Comparison of ENCODE assay signal across 1 cellular context in the genomic region with DNA sequence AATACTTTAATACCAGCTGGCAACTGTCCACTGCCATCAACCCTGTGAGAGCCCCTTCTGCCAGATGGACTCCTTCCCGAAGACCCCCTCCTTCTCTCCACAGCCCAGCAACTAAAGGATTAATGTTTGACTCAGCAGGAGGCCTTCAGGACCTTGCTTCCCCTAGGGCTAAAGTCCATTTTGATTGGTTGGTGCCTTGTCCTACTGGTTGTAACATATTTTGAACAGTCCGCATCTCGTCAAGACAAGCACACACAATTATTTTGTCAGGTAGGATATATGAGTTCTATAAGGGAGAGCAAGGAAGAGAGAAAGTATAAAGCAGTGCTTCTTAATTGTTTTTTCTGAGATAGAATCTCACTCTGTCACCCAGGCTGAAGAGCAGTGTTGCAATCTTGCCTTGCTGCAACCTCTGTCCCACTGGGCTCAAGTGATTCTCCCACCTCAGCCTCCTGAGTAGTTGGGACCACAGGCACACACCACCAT.
TF ChIP-seq lines count a peak whose summit lies in the region.

No MANE protein-coding gene starts in this region.

TF ChIP-seq in HepG2, 621 proteins besides CTCF, POLR2A, EP300 and RAD21 (continued from another document and continues in another):
- TF ChIP-seq, protein P1, sequence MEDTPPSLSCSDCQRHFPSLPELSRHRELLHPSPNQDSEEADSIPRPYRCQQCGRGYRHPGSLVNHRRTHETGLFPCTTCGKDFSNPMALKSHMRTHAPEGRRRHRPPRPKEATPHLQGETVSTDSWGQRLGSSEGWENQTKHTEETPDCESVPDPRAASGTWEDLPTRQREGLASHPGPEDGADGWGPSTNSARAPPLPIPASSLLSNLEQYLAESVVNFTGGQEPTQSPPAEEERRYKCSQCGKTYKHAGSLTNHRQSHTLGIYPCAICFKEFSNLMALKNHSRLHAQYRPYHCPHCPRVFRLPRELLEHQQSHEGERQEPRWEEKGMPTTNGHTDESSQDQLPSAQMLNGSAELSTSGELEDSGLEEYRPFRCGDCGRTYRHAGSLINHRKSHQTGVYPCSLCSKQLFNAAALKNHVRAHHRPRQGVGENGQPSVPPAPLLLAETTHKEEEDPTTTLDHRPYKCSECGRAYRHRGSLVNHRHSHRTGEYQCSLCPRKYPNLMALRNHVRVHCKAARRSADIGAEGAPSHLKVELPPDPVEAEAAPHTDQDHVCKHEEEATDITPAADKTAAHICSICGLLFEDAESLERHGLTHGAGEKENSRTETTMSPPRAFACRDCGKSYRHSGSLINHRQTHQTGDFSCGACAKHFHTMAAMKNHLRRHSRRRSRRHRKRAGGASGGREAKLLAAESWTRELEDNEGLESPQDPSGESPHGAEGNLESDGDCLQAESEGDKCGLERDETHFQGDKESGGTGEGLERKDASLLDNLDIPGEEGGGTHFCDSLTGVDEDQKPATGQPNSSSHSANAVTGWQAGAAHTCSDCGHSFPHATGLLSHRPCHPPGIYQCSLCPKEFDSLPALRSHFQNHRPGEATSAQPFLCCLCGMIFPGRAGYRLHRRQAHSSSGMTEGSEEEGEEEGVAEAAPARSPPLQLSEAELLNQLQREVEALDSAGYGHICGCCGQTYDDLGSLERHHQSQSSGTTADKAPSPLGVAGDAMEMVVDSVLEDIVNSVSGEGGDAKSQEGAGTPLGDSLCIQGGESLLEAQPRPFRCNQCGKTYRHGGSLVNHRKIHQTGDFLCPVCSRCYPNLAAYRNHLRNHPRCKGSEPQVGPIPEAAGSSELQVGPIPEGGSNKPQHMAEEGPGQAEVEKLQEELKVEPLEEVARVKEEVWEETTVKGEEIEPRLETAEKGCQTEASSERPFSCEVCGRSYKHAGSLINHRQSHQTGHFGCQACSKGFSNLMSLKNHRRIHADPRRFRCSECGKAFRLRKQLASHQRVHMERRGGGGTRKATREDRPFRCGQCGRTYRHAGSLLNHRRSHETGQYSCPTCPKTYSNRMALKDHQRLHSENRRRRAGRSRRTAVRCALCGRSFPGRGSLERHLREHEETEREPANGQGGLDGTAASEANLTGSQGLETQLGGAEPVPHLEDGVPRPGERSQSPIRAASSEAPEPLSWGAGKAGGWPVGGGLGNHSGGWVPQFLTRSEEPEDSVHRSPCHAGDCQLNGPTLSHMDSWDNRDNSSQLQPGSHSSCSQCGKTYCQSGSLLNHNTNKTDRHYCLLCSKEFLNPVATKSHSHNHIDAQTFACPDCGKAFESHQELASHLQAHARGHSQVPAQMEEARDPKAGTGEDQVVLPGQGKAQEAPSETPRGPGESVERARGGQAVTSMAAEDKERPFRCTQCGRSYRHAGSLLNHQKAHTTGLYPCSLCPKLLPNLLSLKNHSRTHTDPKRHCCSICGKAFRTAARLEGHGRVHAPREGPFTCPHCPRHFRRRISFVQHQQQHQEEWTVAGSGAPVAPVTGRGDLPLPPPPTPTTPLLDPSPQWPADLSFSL (CRISPR knock-in tag; IDR thresholded peaks at IDR 0.05), result no peak
- TF ChIP-seq ZC3H4 (CRISPR knock-in tag; IDR thresholded peaks at IDR 0.05; ENCODE audit: borderline replicate concordance) (no peak), HNF4G (IDR thresholded peaks at IDR 0.05; ENCODE audit: borderline replicate concordance, low read depth, low read length) (peak; percentile 73), HNF4G (CRISPR knock-in tag; IDR thresholded peaks at IDR 0.05; ENCODE audit: borderline replicate concordance, low read depth) (peak; percentile 76; the same call in 1 of the 2 replicates), NR2F2 (IDR thresholded peaks at IDR 0.05; ENCODE audit: borderline replicate concordance, low read depth) (no peak), YEATS4 (CRISPR knock-in tag; IDR thresholded peaks at IDR 0.05; ENCODE audit: borderline replicate concordance) (no peak; the same call in 1 of the 2 replicates), SMAD1 (CRISPR knock-in tag; IDR thresholded peaks at IDR 0.05; ENCODE audit: borderline replicate concordance, low read depth) (no peak), ZNF747 (CRISPR knock-in tag; IDR thresholded peaks at IDR 0.05; ENCODE audit: borderline replicate concordance) (no peak), KLF15 (CRISPR knock-in tag; IDR thresholded peaks at IDR 0.05; ENCODE audit: borderline replicate concordance) (no peak), HNF4A (CRISPR knock-in tag; IDR thresholded peaks at IDR 0.05) (peak; percentile 88), CREM (IDR thresholded peaks at IDR 0.05) (peak; percentile 16; the same call in 1 of the 2 replicates), CREM (CRISPR knock-in tag; IDR thresholded peaks at IDR 0.05) (no peak), PITX1 (CRISPR knock-in tag; IDR thresholded peaks at IDR 0.05) (peak; percentile 87), CENPX (CRISPR knock-in tag; IDR thresholded peaks at IDR 0.05) (no peak), ZNF460 (CRISPR knock-in tag; IDR thresholded peaks at IDR 0.05; ENCODE audit: borderline replicate concordance) (no peak), IRX3 (CRISPR knock-in tag; IDR thresholded peaks at IDR 0.05; ENCODE audit: borderline replicate concordance, low read depth) (no peak), ZNF549 (CRISPR knock-in tag; IDR thresholded peaks at IDR 0.05) (no peak), ADNP (CRISPR knock-in tag; IDR thresholded peaks at IDR 0.05) (no peak), TAF1 (CRISPR knock-in tag; IDR thresholded peaks at IDR 0.05) (no peak)
- TF ChIP-seq, protein P2, sequence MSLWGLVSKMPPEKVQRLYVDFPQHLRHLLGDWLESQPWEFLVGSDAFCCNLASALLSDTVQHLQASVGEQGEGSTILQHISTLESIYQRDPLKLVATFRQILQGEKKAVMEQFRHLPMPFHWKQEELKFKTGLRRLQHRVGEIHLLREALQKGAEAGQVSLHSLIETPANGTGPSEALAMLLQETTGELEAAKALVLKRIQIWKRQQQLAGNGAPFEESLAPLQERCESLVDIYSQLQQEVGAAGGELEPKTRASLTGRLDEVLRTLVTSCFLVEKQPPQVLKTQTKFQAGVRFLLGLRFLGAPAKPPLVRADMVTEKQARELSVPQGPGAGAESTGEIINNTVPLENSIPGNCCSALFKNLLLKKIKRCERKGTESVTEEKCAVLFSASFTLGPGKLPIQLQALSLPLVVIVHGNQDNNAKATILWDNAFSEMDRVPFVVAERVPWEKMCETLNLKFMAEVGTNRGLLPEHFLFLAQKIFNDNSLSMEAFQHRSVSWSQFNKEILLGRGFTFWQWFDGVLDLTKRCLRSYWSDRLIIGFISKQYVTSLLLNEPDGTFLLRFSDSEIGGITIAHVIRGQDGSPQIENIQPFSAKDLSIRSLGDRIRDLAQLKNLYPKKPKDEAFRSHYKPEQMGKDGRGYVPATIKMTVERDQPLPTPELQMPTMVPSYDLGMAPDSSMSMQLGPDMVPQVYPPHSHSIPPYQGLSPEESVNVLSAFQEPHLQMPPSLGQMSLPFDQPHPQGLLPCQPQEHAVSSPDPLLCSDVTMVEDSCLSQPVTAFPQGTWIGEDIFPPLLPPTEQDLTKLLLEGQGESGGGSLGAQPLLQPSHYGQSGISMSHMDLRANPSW (CRISPR knock-in tag; IDR thresholded peaks at IDR 0.05; ENCODE audit: borderline replicate concordance), result no peak
- TF ChIP-seq, protein P3, sequence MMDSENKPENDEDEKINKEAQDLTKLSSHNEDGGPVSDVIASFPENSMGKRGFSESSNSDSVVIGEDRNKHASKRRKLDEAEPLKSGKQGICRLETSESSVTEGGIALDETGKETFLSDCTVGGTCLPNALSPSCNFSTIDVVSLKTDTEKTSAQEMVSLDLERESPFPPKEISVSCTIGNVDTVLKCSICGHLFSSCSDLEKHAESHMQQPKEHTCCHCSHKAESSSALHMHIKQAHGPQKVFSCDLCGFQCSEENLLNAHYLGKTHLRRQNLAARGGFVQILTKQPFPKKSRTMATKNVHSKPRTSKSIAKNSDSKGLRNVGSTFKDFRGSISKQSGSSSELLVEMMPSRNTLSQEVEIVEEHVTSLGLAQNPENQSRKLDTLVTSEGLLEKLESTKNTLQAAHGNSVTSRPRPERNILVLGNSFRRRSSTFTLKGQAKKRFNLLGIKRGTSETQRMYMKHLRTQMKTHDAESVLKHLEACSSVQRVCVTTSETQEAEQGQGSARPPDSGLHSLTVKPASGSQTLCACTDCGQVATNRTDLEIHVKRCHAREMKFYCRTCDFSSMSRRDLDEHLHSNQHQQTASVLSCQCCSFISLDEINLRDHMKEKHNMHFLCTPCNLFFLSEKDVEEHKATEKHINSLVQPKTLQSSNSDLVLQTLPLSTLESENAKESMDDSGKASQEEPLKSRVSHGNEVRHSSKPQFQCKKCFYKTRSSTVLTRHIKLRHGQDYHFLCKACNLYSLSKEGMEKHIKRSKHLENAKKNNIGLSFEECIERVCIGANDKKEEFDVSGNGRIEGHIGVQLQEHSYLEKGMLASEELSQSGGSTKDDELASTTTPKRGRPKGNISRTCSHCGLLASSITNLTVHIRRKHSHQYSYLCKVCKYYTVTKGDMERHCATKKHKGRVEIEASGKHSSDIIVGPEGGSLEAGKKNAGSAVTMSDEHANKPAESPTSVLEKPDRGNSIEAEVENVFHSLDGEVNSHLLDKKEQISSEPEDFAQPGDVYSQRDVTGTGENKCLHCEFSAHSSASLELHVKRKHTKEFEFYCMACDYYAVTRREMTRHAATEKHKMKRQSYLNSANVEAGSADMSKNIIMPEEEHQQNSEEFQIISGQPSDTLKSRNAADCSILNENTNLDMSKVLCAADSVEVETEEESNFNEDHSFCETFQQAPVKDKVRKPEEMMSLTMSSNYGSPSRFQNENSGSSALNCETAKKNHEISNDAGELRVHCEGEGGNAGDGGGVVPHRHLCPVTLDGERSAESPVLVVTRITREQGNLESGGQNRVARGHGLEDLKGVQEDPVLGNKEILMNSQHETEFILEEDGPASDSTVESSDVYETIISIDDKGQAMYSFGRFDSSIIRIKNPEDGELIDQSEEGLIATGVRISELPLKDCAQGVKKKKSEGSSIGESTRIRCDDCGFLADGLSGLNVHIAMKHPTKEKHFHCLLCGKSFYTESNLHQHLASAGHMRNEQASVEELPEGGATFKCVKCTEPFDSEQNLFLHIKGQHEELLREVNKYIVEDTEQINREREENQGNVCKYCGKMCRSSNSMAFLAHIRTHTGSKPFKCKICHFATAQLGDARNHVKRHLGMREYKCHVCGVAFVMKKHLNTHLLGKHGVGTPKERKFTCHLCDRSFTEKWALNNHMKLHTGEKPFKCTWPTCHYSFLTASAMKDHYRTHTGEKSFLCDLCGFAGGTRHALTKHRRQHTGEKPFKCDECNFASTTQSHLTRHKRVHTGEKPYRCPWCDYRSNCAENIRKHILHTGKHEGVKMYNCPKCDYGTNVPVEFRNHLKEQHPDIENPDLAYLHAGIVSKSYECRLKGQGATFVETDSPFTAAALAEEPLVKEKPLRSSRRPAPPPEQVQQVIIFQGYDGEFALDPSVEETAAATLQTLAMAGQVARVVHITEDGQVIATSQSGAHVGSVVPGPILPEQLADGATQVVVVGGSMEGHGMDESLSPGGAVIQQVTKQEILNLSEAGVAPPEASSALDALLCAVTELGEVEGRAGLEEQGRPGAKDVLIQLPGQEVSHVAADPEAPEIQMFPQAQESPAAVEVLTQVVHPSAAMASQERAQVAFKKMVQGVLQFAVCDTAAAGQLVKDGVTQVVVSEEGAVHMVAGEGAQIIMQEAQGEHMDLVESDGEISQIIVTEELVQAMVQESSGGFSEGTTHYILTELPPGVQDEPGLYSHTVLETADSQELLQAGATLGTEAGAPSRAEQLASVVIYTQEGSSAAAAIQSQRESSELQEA (CRISPR knock-in tag; IDR thresholded peaks at IDR 0.05; ENCODE audit: not compliant biosample characterization), result no peak
- TF ChIP-seq, protein P4, sequence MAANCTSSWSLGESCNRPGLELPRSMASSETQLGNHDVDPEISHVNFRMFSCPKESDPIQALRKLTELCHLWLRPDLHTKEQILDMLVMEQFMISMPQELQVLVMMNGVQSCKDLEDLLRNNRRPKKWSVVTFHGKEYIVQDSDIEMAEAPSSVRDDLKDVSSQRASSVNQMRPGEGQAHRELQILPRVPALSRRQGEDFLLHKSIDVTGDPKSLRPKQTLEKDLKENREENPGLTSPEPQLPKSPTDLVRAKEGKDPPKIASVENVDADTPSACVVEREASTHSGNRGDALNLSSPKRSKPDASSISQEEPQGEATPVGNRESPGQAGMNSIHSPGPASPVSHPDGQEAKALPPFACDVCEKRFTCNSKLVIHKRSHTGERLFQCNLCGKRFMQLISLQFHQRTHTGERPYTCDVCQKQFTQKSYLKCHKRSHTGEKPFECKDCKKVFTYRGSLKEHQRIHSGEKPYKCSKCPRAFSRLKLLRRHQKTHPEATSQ (CRISPR knock-in tag; IDR thresholded peaks at IDR 0.05; ENCODE audit: borderline replicate concordance), result no peak
- TF ChIP-seq, protein P5, sequence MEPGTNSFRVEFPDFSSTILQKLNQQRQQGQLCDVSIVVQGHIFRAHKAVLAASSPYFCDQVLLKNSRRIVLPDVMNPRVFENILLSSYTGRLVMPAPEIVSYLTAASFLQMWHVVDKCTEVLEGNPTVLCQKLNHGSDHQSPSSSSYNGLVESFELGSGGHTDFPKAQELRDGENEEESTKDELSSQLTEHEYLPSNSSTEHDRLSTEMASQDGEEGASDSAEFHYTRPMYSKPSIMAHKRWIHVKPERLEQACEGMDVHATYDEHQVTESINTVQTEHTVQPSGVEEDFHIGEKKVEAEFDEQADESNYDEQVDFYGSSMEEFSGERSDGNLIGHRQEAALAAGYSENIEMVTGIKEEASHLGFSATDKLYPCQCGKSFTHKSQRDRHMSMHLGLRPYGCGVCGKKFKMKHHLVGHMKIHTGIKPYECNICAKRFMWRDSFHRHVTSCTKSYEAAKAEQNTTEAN (CRISPR knock-in tag; conservative IDR thresholded peaks at IDR 0.05), result no peak
- TF ChIP-seq, protein P6, sequence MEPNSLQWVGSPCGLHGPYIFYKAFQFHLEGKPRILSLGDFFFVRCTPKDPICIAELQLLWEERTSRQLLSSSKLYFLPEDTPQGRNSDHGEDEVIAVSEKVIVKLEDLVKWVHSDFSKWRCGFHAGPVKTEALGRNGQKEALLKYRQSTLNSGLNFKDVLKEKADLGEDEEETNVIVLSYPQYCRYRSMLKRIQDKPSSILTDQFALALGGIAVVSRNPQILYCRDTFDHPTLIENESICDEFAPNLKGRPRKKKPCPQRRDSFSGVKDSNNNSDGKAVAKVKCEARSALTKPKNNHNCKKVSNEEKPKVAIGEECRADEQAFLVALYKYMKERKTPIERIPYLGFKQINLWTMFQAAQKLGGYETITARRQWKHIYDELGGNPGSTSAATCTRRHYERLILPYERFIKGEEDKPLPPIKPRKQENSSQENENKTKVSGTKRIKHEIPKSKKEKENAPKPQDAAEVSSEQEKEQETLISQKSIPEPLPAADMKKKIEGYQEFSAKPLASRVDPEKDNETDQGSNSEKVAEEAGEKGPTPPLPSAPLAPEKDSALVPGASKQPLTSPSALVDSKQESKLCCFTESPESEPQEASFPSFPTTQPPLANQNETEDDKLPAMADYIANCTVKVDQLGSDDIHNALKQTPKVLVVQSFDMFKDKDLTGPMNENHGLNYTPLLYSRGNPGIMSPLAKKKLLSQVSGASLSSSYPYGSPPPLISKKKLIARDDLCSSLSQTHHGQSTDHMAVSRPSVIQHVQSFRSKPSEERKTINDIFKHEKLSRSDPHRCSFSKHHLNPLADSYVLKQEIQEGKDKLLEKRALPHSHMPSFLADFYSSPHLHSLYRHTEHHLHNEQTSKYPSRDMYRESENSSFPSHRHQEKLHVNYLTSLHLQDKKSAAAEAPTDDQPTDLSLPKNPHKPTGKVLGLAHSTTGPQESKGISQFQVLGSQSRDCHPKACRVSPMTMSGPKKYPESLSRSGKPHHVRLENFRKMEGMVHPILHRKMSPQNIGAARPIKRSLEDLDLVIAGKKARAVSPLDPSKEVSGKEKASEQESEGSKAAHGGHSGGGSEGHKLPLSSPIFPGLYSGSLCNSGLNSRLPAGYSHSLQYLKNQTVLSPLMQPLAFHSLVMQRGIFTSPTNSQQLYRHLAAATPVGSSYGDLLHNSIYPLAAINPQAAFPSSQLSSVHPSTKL (CRISPR knock-in tag; IDR thresholded peaks at IDR 0.05), result peak; percentile 50
